Comparison of ENCODE assay signal across 27 cellular contexts in genomic region chr13:73387318-73387717, GRCh38.
"Had no signal": no experiment of that assay in that cellular context is flagged by ENCODE, and none has a peak within 500 bp of the region (broad histone marks: within the 10 kb centered on the region; RNA-seq: fewer than 3 reads in every experiment).

No MANE protein-coding gene starts in this region.

- DNase-seq: naive thymus-derived CD8-positive, alpha-beta T cell; nephron progenitor cell; nucleus accumbens; ovary; posterior cingulate gyrus; psoas muscle; right cardiac atrium; right lobe of liver; sigmoid colon; small intestine; stimulated activated CD4-positive, alpha-beta T cell treated with anti-CD3 and anti-CD28 coated beads, Interleukin-15, amount 100 ng/mL, for 24 hours; stimulated activated CD4-positive, alpha-beta T cell treated with anti-CD3 and anti-CD28 coated beads, Interleukin-2, amount 100 ng/mL, for 24 hours; stimulated activated CD4-positive, alpha-beta T cell treated with anti-CD3 and anti-CD28 coated beads, Interleukin-2, amount 100 ng/mL, for 48 hours; stimulated activated CD4-positive, alpha-beta T cell treated with anti-CD3 and anti-CD28 coated beads, Interleukin-4, amount 100 ng/mL, for 24 hours; stimulated activated naive B cell treated with anti-CD40 and anti-IgM and Interleukin-4, amounts not matched to agents 10 μg/mL and 1 μg/mL and 100 μg/mL, for 72 hours; stimulated activated naive CD4-positive, alpha-beta T cell treated with Interleukin-2 at 50 U/mL for 16 hours; stomach; thyroid gland; trophoblast cell; upper lobe of left lung had no signal

- H3K36me3 ChIP-seq: neutrophil, ovary, right lobe of liver, sigmoid colon, stomach, thoracic aorta, thyroid gland, tibial nerve, upper lobe of left lung, vagina had no signal

- H3K27ac ChIP-seq: neutrophil, ovary, parathyroid adenoma, psoas muscle, right lobe of liver, sigmoid colon, stomach, thoracic aorta, thyroid gland, tibial nerve, upper lobe of left lung, vagina had no signal

- H3K4me1 ChIP-seq: parathyroid adenoma, psoas muscle, right lobe of liver, sigmoid colon, stomach, thyroid gland, tibial nerve, upper lobe of left lung, vagina had no signal

- ATAC-seq: naive thymus-derived CD8-positive, alpha-beta T cell; natural killer cell treated with Interleukin-12 subunit alpha and Interleukin-12 subunit beta and Interleukin-15 and Interleukin-18, amount 100 ng/mL, for 72 hours; psoas muscle; right cardiac atrium; right lobe of liver; stimulated activated effector memory CD8-positive, alpha-beta T cell treated with anti-CD3 and anti-CD28 coated beads, Interleukin-12 subunit alpha, Interleukin-12 subunit beta, amount 100 ng/mL, for 72 hours; stimulated activated naive B cell treated with anti-CD40 and anti-IgM and Interleukin-4, amounts not matched to agents 10 μg/mL and 1 μg/mL and 100 μg/mL, for 72 hours had no signal

- H3K4me3 ChIP-seq: ovary, psoas muscle, right lobe of liver, sigmoid colon, stomach, thoracic aorta, thyroid gland, tibial nerve, upper lobe of left lung, vagina had no signal

- H3K9me3 ChIP-seq: neutrophil, ovary, right lobe of liver, sigmoid colon, thoracic aorta, thyroid gland, vagina had no signal

- H3K27me3 ChIP-seq: neutrophil, ovary, right lobe of liver, sigmoid colon, stomach, thyroid gland, tibial nerve, upper lobe of left lung, vagina had no signal
